In genomic region chr1:152189657-152190442, GRCh38 we compare ENCODE assay signal across 9 cellular contexts. TPM values are rescaled to one million over a fixed set of nuclear protein-coding genes. Genes with fewer than 3 reads are reported as not detected.
DNase-seq lines count a peak whose midpoint lies in the region; ATAC-seq and TF ChIP-seq lines count a peak whose summit lies in the region.
"Had no signal": no experiment of that assay in that cellular context is flagged by ENCODE, and none has a peak within 500 bp of the region (broad histone marks: within the 10 kb centered on the region; RNA-seq: fewer than 3 reads in every experiment).

No MANE protein-coding gene starts in this region.

- peak overlapping the region; percentile 54 for H3K27ac ChIP-seq in RWPE2 (ENCODE audit: poor library complexity, severe bottlenecking)
- H3K27ac ChIP-seq in foreskin keratinocyte = peak overlapping the region; percentile 35
- no peak overlapping the region for H3K27ac ChIP-seq in ovary

- peaks cover 29% of the 10 kb centered on the region for H3K4me1 ChIP-seq in RWPE2 (ENCODE audit: insufficient read depth, poor library complexity, severe bottlenecking)
- H3K4me1 ChIP-seq in foreskin keratinocyte = peaks cover 29% of the 10 kb centered on the region
- H3K4me1 ChIP-seq in ovary (ENCODE audit: insufficient read depth) = peaks cover 1% of the 10 kb centered on the region

- H3K36me3 ChIP-seq in RWPE2 (ENCODE audit: low read depth) = no peaks in the 10 kb centered on the region
- no peaks in the 10 kb centered on the region for H3K36me3 ChIP-seq in ovary

- H3K36me3 Mint-ChIP-seq in activated T-helper 17 cell treated with anti-CD3 and anti-CD28 coated beads, Interleukin-2, amount 50 U/mL, for 72 hours (ENCODE audit: low read depth) = no peaks in the 10 kb centered on the region

- TF ChIP-seq CTCF in RWPE2 (IDR thresholded peaks at IDR 0.05; ENCODE audit: poor library complexity, severe bottlenecking) (peak; percentile 84), foreskin keratinocyte (conservative IDR thresholded peaks at IDR 0.05) (peak; percentile 93), ovary (IDR thresholded peaks at IDR 0.05) (peak in 2 of 3 donors; percentile 20 to 32)

- H3K9me3 Mint-ChIP-seq in activated T-helper 17 cell treated with anti-CD3 and anti-CD28 coated beads, Interleukin-2, amount 50 U/mL, for 72 hours = no peaks in the 10 kb centered on the region
- H3K9me3 Mint-ChIP-seq: dendritic cell treated with granulocyte-macrophage colony-stimulating factor and Interleukin-4, amounts not matched to agents 40 ng/mL and 50 ng/mL, for 4 days had no signal

- 25 to 28% (median 26%) methylated on average over 9 of the region's 9 CpGs for WGBS in ovary, 3 donors

- no peaks in the 10 kb centered on the region for H3K9me3 ChIP-seq in RWPE2 (ENCODE audit: severe bottlenecking)
- no peaks in the 10 kb centered on the region for H3K9me3 ChIP-seq in ovary

- H3K27me3 ChIP-seq in RWPE2 (ENCODE audit: insufficient read depth, poor library complexity, severe bottlenecking) (no peaks in the 10 kb centered on the region), foreskin keratinocyte (no peaks in the 10 kb centered on the region), ovary (no peaks in the 10 kb centered on the region)

- no peak for TF ChIP-seq EP300 in ovary (IDR thresholded peaks at IDR 0.05)

- peak; percentile 21; the same call in 1 of the 3 replicates for ATAC-seq in RWPE2 (ENCODE audit: low read depth)
- peak; percentile 58 for ATAC-seq in activated T-helper 17 cell treated with anti-CD3 and anti-CD28 coated beads, Interleukin-2, amount 50 U/mL, for 72 hours (replicated peaks)
- peak; percentile 53 for ATAC-seq in foreskin keratinocyte
- no peak for ATAC-seq in GM21576 (IDR thresholded peaks at IDR 0.05; ENCODE audit: unreplicated experiment)

- TF ChIP-seq POLR2A in ovary (IDR thresholded peaks at IDR 0.05) = no peak

- peaks cover 3% of the 10 kb centered on the region for H3K27me3 Mint-ChIP-seq in activated T-helper 17 cell treated with anti-CD3 and anti-CD28 coated beads, Interleukin-2, amount 50 U/mL, for 72 hours

- DNase-seq in D341Med (ENCODE audit: low spot score) = peak; percentile 54
- peak; percentile 48 for DNase-seq in HK-2 (ENCODE audit: unreplicated experiment)
- no peak for DNase-seq in RWPE2 (ENCODE audit: low spot score)
- peak in 1 of 2 donors; percentile 64 for DNase-seq in foreskin keratinocyte
- DNase-seq in ovary = peak; percentile 15 to 55 (median 44)
- peak; percentile 76 for DNase-seq in superior temporal gyrus (ENCODE audit: extremely low spot score)

- peak overlapping the region; percentile 84 for H3K4me3 Mint-ChIP-seq in activated T-helper 17 cell treated with anti-CD3 and anti-CD28 coated beads, Interleukin-2, amount 50 U/mL, for 72 hours

- intact Hi-C loops in ovary (cut with DNase I) = loop anchor here in 2 of 4 donors (5.0 to 10.0 kb wide), 2 partner anchors 133 to 135 kb away; no protein-coding TSS in a partner anchor

- H3K4me1 Mint-ChIP-seq in activated T-helper 17 cell treated with anti-CD3 and anti-CD28 coated beads, Interleukin-2, amount 50 U/mL, for 72 hours = peaks cover 5% of the 10 kb centered on the region

- H3K27ac Mint-ChIP-seq in activated T-helper 17 cell treated with anti-CD3 and anti-CD28 coated beads, Interleukin-2, amount 50 U/mL, for 72 hours = peak overlapping the region; percentile 54
- H3K27ac Mint-ChIP-seq: dendritic cell treated with granulocyte-macrophage colony-stimulating factor and Interleukin-4, amounts not matched to agents 40 ng/mL and 50 ng/mL, for 4 days had no signal

- no peak overlapping the region for H3K4me3 ChIP-seq in RWPE2 (ENCODE audit: severe bottlenecking)
- H3K4me3 ChIP-seq in ovary = no peak overlapping the region

RNA-seq across cellular contexts. Expression of gene RPTN, which starts 30.8 kb away (rescaled TPM):
- total RNA-seq in activated T-helper 17 cell treated with anti-CD3 and anti-CD28 coated beads, Interleukin-2, amount 50 U/mL, for 72 hours = not detected
- 0.04 and 0.07 TPM in 2 replicates for total RNA-seq in foreskin keratinocyte
- not detected in 2 replicates for polyA plus RNA-seq in foreskin keratinocyte
- not detected for total RNA-seq in ovary
- not detected for polyA plus RNA-seq in ovary

RNA-seq across cellular contexts. Expression of gene HRNR, which starts 34.1 kb away (rescaled TPM):
- not detected for total RNA-seq in activated T-helper 17 cell treated with anti-CD3 and anti-CD28 coated beads, Interleukin-2, amount 50 U/mL, for 72 hours
- total RNA-seq in foreskin keratinocyte (not detected in 2 replicates), ovary (not detected)
- polyA plus RNA-seq in foreskin keratinocyte (not detected in 2 replicates), ovary (not detected)

Comparison
In these comparisons a context has a peak if more than half of its experiments do, and no peak if none do; other contexts are left out.
1. H3K27ac ChIP-seq: peak in RWPE2 (single experiment) and foreskin keratinocyte (single experiment); none in ovary (0 of 2).
2. CTCF ChIP-seq: peak in every context shown above with its lines; median percentile 93 in foreskin keratinocyte; 84 in RWPE2; 26 in ovary.